ENCODE assay signal across 8 cellular contexts in the genomic region with DNA sequence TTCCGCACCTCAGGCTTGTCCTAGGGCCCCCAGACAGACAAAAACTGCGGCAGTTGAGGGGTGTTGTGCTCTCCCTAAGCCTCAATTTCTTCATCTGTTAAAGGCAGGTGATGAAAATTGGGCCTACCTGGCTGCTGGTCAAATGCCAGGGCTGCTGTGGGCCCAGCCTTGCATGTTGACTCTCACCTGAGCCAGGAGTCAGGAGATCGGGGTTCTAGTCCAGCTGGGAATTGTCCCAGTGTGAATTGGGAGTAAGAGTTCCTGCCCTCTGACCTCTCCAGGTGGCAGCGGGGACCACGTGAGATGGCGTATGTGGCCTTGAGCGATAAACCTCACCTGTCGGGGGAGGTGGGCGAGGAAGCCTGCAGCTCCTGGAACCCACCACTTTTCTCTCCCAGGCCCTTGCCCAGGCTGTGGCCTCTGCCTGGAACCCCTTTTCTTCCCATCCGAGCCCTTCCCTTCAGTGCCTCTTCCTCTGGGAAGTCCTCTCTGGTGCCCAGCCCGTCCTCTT.
DNase-seq lines count a peak whose midpoint lies in the region; ATAC-seq and TF ChIP-seq lines count a peak whose summit lies in the region.

No MANE protein-coding gene starts in this region.

- H3K4me3 ChIP-seq in breast epithelium (peak overlapping the region; percentile 39 to 66 (median 46)), dorsolateral prefrontal cortex (peak overlapping the region in 57 of 59 donors; percentile 27 to 72 (median 55)), upper lobe of right lung (peak overlapping the region; percentile 52)
- no peak overlapping the region for H3K4me3 ChIP-seq in naive thymus-derived CD4-positive, alpha-beta T cell (ENCODE audit: low read length)

- no peaks in the 10 kb centered on the region for H3K36me3 ChIP-seq in breast epithelium
- no peaks in the 10 kb centered on the region for H3K36me3 ChIP-seq in naive thymus-derived CD4-positive, alpha-beta T cell (ENCODE audit: control insufficient read depth in 2 of 3, insufficient read depth in 3 of 3, low read length in 3 of 3)
- no peaks in the 10 kb centered on the region for H3K36me3 ChIP-seq in upper lobe of right lung

- H3K27ac ChIP-seq in breast epithelium = peak overlapping the region; percentile 85 to 87
- H3K27ac ChIP-seq in dorsolateral prefrontal cortex = peak overlapping the region; percentile 42 to 99 (median 95)
- H3K27ac ChIP-seq in naive thymus-derived CD4-positive, alpha-beta T cell (ENCODE audit: low read depth, low read length) = peak overlapping the region; percentile 63
- H3K27ac ChIP-seq in upper lobe of right lung = peak overlapping the region; percentile 90

- CTCF ChIA-PET in MCF 10A (lab: Yijun Ruan, JAX) = no interaction called here
- CTCF ChIA-PET in naive thymus-derived CD4-positive, alpha-beta T cell (lab: Charles Lee) = interaction anchor here (0.6 to 1.6 kb wide), 5 partner anchors 14 to 287 kb away, joined by 3 to 4 read pairs (median 4); no protein-coding TSS in a partner anchor

- H3K9me3 Mint-ChIP-seq in MCF 10A (ENCODE audit: unreplicated experiment) = no peaks in the 10 kb centered on the region
- H3K9me3 Mint-ChIP-seq in naive thymus-derived CD4-positive, alpha-beta T cell = peaks cover 0 to 2% (median 0%) of the 10 kb centered on the region in 11 donors

- POLR2A ChIA-PET in MCF 10A (lab: Yijun Ruan, JAX) = no interaction called here
- POLR2A ChIA-PET in naive thymus-derived CD4-positive, alpha-beta T cell (lab: Charles Lee) = interaction anchor here (0.6 to 1.8 kb wide), 6 partner anchors 63 to 287 kb away, joined by 3 to 7 read pairs (median 4); a partner anchor contains a TSS

- H3K27me3 ChIP-seq in breast epithelium = no peaks in the 10 kb centered on the region
- H3K27me3 ChIP-seq in dorsolateral prefrontal cortex = no peaks in the 10 kb centered on the region
- no peaks in the 10 kb centered on the region for H3K27me3 ChIP-seq in naive thymus-derived CD4-positive, alpha-beta T cell (ENCODE audit: control insufficient read depth in 2 of 2, insufficient read depth in 2 of 2, low read length in 2 of 2)
- no peaks in the 10 kb centered on the region for H3K27me3 ChIP-seq in upper lobe of right lung

- DNase-seq in breast epithelium (ENCODE audit: low spot score in 2 of 2) (peak in 1 of 2 donors; percentile 47), MCF 10A (ENCODE audit: unreplicated experiment) (no peak), dorsolateral prefrontal cortex (peak in 2 of 10 donors; percentile 26 to 30), upper lobe of right lung (no peak), NCI-H1105 (lab: John Stamatoyannopoulos, UW) (no peak), SHP77 (lab: John Stamatoyannopoulos, UW) (no peak)
- DNase-seq in naive thymus-derived CD4-positive, alpha-beta T cell = peak in 1 of 9 donors; percentile 18

- peaks cover 10% of the 10 kb centered on the region for H3K4me1 Mint-ChIP-seq in MCF 10A (ENCODE audit: insufficient read depth, unreplicated experiment)
- peaks cover 11 to 22% (median 13%) of the 10 kb centered on the region in 7 donors for H3K4me1 Mint-ChIP-seq in naive thymus-derived CD4-positive, alpha-beta T cell

- H3K4me1 ChIP-seq in breast epithelium (peaks cover 8 to 19% of the 10 kb centered on the region in 2 donors), upper lobe of right lung (peaks cover 48% of the 10 kb centered on the region)
- H3K4me1 ChIP-seq in naive thymus-derived CD4-positive, alpha-beta T cell (ENCODE audit: control insufficient read depth in 2 of 2, insufficient read depth in 2 of 2, low read length in 2 of 2) = peaks cover 12 to 17% of the 10 kb centered on the region in 2 donors

- no peak overlapping the region for H3K4me3 Mint-ChIP-seq in MCF 10A (ENCODE audit: unreplicated experiment)
- peak overlapping the region; percentile 21 to 94 (median 61) for H3K4me3 Mint-ChIP-seq in naive thymus-derived CD4-positive, alpha-beta T cell

- no peaks in the 10 kb centered on the region for H3K9me3 ChIP-seq in breast epithelium
- H3K9me3 ChIP-seq in naive thymus-derived CD4-positive, alpha-beta T cell (ENCODE audit: control insufficient read depth in 2 of 3, low read length in 3 of 3) = no peaks in the 10 kb centered on the region
- no peaks in the 10 kb centered on the region for H3K9me3 ChIP-seq in upper lobe of right lung

- no peak for ATAC-seq in naive thymus-derived CD4-positive, alpha-beta T cell
- no peak for ATAC-seq in upper lobe of right lung
- no peak for ATAC-seq in HG03280 (IDR thresholded peaks at IDR 0.05; ENCODE audit: unreplicated experiment)

- TF ChIP-seq CTCF in breast epithelium (IDR thresholded peaks at IDR 0.05) (no peak), MCF 10A (IDR thresholded peaks at IDR 0.05; ENCODE audit: unreplicated experiment) (no peak), dorsolateral prefrontal cortex (IDR thresholded peaks at IDR 0.05 in 54 of 56, conservative IDR thresholded peaks at IDR 0.05 in 2 of 56; ENCODE audit: low read depth in 1 of 56, partially characterized antibody in 56 of 56) (no peak), upper lobe of right lung (IDR thresholded peaks at IDR 0.05) (no peak)

- intact Hi-C loops in breast epithelium (cut with DNase I; ENCODE audit: low total_unique reads) = loop anchor here (1.0 kb wide), 1 partner anchor 31 kb away; no protein-coding TSS in a partner anchor
- intact Hi-C loops in MCF 10A (cut with micrococcal nuclease) = no loop called here
- intact Hi-C loops in dorsolateral prefrontal cortex (cut with DNase I) = loop anchor here (5.0 kb wide), 5 partner anchors 86 to 291 kb away; a partner anchor contains a TSS
- intact Hi-C loops in naive thymus-derived CD4-positive, alpha-beta T cell (cut with micrococcal nuclease) = loop anchor here (2.0 to 10.0 kb wide), 6 partner anchors 47 to 286 kb away; no protein-coding TSS in a partner anchor
- intact Hi-C loops in upper lobe of right lung (cut with DNase I) = no loop called here

- no TSS peak for BruUV-seq in MCF 10A (replicated peaks; lab: Mats Ljungman, UMichigan)

- H3K27ac Mint-ChIP-seq in MCF 10A (ENCODE audit: low read depth, unreplicated experiment) = no peak overlapping the region
- H3K27ac Mint-ChIP-seq in naive thymus-derived CD4-positive, alpha-beta T cell = peak overlapping the region in 6 of 9 donors; percentile 8 to 86 (median 44)

- no peak for TF ChIP-seq POLR2A in breast epithelium (IDR thresholded peaks at IDR 0.05)

- H3K36me3 Mint-ChIP-seq in MCF 10A (ENCODE audit: insufficient read depth, unreplicated experiment) = no peaks in the 10 kb centered on the region
- no peaks in the 10 kb centered on the region for H3K36me3 Mint-ChIP-seq in naive thymus-derived CD4-positive, alpha-beta T cell

- H3K27me3 Mint-ChIP-seq in MCF 10A (ENCODE audit: insufficient read depth, unreplicated experiment) = no peaks in the 10 kb centered on the region
- H3K27me3 Mint-ChIP-seq in naive thymus-derived CD4-positive, alpha-beta T cell = no peaks in the 10 kb centered on the region

Comparison
In these comparisons a context has a peak if more than half of its experiments do, and no peak if none do; other contexts are left out.
1. intact Hi-C loops: an anchor here in breast epithelium (1.0 kb wide), dorsolateral prefrontal cortex (5.0 kb wide) and naive thymus-derived CD4-positive, alpha-beta T cell (2.0 to 10.0 kb wide); none called in MCF 10A and upper lobe of right lung.